9 cellular contexts compared by ENCODE assay signal in genomic region chr2:44578401-44579135, GRCh38.
DNase-seq lines count a peak whose midpoint lies in the region; ATAC-seq and TF ChIP-seq lines count a peak whose summit lies in the region.
"Had no signal": no experiment of that assay in that cellular context is flagged by ENCODE, and none has a peak within 500 bp of the region (broad histone marks: within the 10 kb centered on the region; RNA-seq: fewer than 3 reads in every experiment).

No MANE protein-coding gene starts in this region.

- ATAC-seq in HG02840 (IDR thresholded peaks at IDR 0.05; ENCODE audit: low FRiP score, unreplicated experiment) (peak; percentile 72), naive B cell (ENCODE audit: low read depth in 2 of 2) (peak in 1 of 2 donors; percentile 54), HG03097 (IDR thresholded peaks at IDR 0.05; ENCODE audit: low FRiP score, unreplicated experiment) (no peak), Right ventricle myocardium inferior (no peak)

- H3K9me3 Mint-ChIP-seq in naive B cell = no peaks in the 10 kb centered on the region
- H3K9me3 Mint-ChIP-seq: nephron had no signal

- peak overlapping the region in 6 of 8 donors; percentile 32 to 76 (median 54) for H3K4me3 Mint-ChIP-seq in naive B cell
- H3K4me3 Mint-ChIP-seq: nephron had no signal

- no peaks in the 10 kb centered on the region for H3K27me3 Mint-ChIP-seq in naive B cell

- TF ChIP-seq CTCF in GM10266 (IDR thresholded peaks at IDR 0.05; ENCODE audit: control insufficient read depth, insufficient read depth, low read depth, missing control alignments) = no peak
- TF ChIP-seq CTCF in VCaP (conservative IDR thresholded peaks at IDR 0.05) = no peak

- H3K4me1 Mint-ChIP-seq in naive B cell = peaks cover 11 to 19% (median 12%) of the 10 kb centered on the region in 3 donors
- H3K4me1 Mint-ChIP-seq: nephron had no signal

- DNase-seq in GM10266 (ENCODE audit: extremely low spot score) (peak; percentile 52), naive B cell (no peak), Ammon's horn (ENCODE audit: low spot score) (no peak), kidney glomerular epithelial cell (lab: John Stamatoyannopoulos, UW) (no peak), Right ventricle myocardium inferior (ENCODE audit: missing footprints) (no peak)

- intact Hi-C loops in Right ventricle myocardium inferior (cut with DNase I) = no loop called here

- peak overlapping the region; percentile 61 for H3K27ac ChIP-seq in VCaP

- H3K36me3 Mint-ChIP-seq in naive B cell = no peaks in the 10 kb centered on the region

- H3K27ac Mint-ChIP-seq in naive B cell = peak overlapping the region in 5 of 6 donors; percentile 34 to 91 (median 55)
